ENCODE assay signal across 9 cellular contexts in the genomic region with DNA sequence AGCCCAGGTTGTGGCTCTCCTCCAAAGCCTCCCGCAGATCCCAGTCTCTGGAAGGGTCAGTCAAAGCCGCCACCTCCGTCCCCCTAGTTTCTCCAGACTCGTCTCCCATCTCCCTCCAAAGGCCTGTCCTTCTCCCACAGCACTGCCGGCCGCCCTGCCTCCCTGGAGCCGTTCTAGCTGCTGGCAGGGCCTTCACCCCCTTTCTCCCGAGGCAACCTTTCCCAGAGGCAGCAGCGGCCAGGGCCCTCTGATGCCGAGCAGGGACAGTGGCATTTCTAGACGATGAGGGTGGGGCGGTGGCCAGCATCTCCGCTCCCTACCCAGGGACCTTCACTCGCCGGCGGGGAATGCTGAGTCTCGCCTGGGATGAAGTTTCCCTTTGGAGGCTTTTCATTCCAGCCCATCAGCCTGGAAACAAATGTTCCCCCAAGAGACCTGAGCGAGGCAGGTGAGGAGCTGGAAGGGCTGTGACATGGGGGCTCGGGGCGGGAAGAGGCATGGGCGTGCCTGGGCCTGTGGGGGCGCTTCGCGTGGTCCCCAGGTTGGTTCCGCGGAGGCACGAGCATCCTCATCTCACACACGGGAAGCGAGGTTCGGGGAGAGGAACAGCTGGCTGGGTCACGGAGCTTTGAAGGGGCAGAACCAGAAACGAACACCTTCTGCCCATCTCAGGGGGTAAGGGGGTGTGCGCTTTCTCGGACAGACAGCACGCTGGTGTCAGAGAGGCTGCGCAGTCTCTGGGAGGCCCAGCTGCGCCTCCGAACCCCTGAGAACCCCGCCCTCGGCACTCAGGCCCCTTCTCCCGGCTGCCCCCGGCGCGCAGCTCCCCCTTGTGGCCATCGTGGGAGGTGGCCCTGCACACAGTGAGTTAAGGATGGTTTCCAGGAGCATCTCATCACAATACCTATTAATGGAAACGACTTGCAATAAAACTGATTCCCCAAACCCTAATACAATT. TPM values are rescaled to one million over a fixed set of nuclear protein-coding genes. Genes with fewer than 3 reads are reported as not detected.
DNase-seq lines count a peak whose midpoint lies in the region; ATAC-seq, FAIRE-seq and TF ChIP-seq lines count a peak whose summit lies in the region.
"Had no signal": no experiment of that assay in that cellular context is flagged by ENCODE, and none has a peak within 500 bp of the region (broad histone marks: within the 10 kb centered on the region; RNA-seq: fewer than 3 reads in every experiment).

No MANE protein-coding gene starts in this region.

- RAD21 ChIA-PET in GM12878 (lab: Charles Lee; ENCODE audit: unreplicated experiment): interaction anchor here (1.0 to 1.5 kb wide), 2 partner anchors 74 to 77 kb away, joined by 3 read pairs; a partner anchor contains a TSS

- no peaks in the 10 kb centered on the region for H3K27me3 ChIP-seq in GM12878 (replicated peaks in 1 of 2; ENCODE audit: control insufficient read depth in 2 of 2, insufficient read depth in 2 of 2, low read length in 1 of 2)
- H3K27me3 ChIP-seq in neutrophil: no peaks in the 10 kb centered on the region

- in situ Hi-C loops in GM12878 (cut with MboI): no loop called here

- DNase-seq in ELF-1 (ENCODE audit: low read depth, low spot score) (peak; percentile 52), NCI-H69 (lab: John Stamatoyannopoulos, UW) (peak; percentile 48), GM12878 (ENCODE audit: low read depth, low spot score) (no peak), RKO (ENCODE audit: low spot score) (no peak), ureter (ENCODE audit: low spot score) (no peak), NCI-H2107 (lab: John Stamatoyannopoulos, UW) (no peak)

- no peak for TF ChIP-seq POLR2A in GM12878 (IDR thresholded peaks at IDR 0.05; ENCODE audit: low read depth, low read length)

- SMC1A ChIA-PET in GM12878 (lab: Charles Lee; ENCODE audit: uncharacterized antibody, unreplicated experiment): interaction anchor here (0.8 to 1.7 kb wide), 2 partner anchors 50 to 82 kb away, joined by 3 to 5 read pairs; no protein-coding TSS in a partner anchor

- BruUV-seq in GM12878 (replicated peaks; lab: Mats Ljungman, UMichigan): no TSS peak

- TF ChIP-seq RAD21 in GM12878 (IDR thresholded peaks at IDR 0.05; ENCODE audit: insufficient read depth, low read depth, low read length): 0 out of 2 replicates have a peak, but pooled peaks have one; percentile 16

- no peaks in the 10 kb centered on the region; the same call in 2 of the 3 replicates for H3K9me3 ChIP-seq in GM12878 (replicated peaks; ENCODE audit: control insufficient read depth, insufficient read depth, low read length)
- no peaks in the 10 kb centered on the region for H3K9me3 ChIP-seq in neutrophil

- no peaks in the 10 kb centered on the region for H4K20me1 ChIP-seq in GM12878 (ENCODE audit: control insufficient read depth, insufficient read depth)

- peak; percentile 35 to 59 (median 58) for TF ChIP-seq CTCF in GM12878 (IDR thresholded peaks at IDR 0.05 in 2 of 3, conservative IDR thresholded peaks at IDR 0.05 in 1 of 3; ENCODE audit: control insufficient read depth in 2 of 3, extremely low read depth in 1 of 3, insufficient read depth in 1 of 3, low read depth in 3 of 3, low read length in 3 of 3)
- peak; percentile 45 for TF ChIP-seq CTCF in neutrophil (IDR thresholded peaks at IDR 0.05)

- H3K4me3 ChIP-seq in GM12878 (no peak overlapping the region), neutrophil (ENCODE audit: low read depth in 1 of 2, low read length in 1 of 2) (no peak overlapping the region)

- WGBS in GM12878 (ENCODE audit: insufficient coverage, insufficient replicate concordance, low lambda C conversion rate, missing lambda C conversion rate): 67% methylated on average over 43 of the region's 46 CpGs

- intact Hi-C loops in GM12878 (cut with micrococcal nuclease; ENCODE audit: unreplicated experiment): no loop called here

- POLR2A ChIA-PET in GM12878 (lab: Charles Lee): no interaction called here

- TF ChIP-seq EP300 in GM12878 (IDR thresholded peaks at IDR 0.05; ENCODE audit: borderline replicate concordance in 1 of 2, control insufficient read depth in 1 of 2, low read depth in 2 of 2, low read length in 2 of 2): no peak

- ATAC-seq in GM12878 (peak; percentile 72), HG02840 (IDR thresholded peaks at IDR 0.05; ENCODE audit: low FRiP score, unreplicated experiment) (no peak)

- no peak overlapping the region for H3K27ac ChIP-seq in GM12878 (ENCODE audit: control insufficient read depth, insufficient read depth)
- no peak overlapping the region for H3K27ac ChIP-seq in neutrophil

- H2AFZ ChIP-seq in GM12878 (ENCODE audit: control insufficient read depth, low read depth, low read length): no peak overlapping the region

- no peaks in the 10 kb centered on the region for H3K36me3 ChIP-seq in GM12878 (ENCODE audit: control insufficient read depth in 2 of 2, insufficient read depth in 2 of 2, low read length in 1 of 2)
- H3K36me3 ChIP-seq in neutrophil: no peaks in the 10 kb centered on the region

- H3K4me1 ChIP-seq in GM12878 (ENCODE audit: control insufficient read depth, insufficient read depth, low read length) (no peaks in the 10 kb centered on the region), neutrophil (ENCODE audit: control insufficient read depth in 1 of 2, insufficient read depth in 1 of 2, low read depth in 1 of 2, low read length in 1 of 2) (no peaks in the 10 kb centered on the region)

- H3K79me2 ChIP-seq in GM12878 (ENCODE audit: control insufficient read depth, insufficient read depth, low read length): no peaks in the 10 kb centered on the region

- no peak overlapping the region for H3K4me2 ChIP-seq in GM12878 (ENCODE audit: control insufficient read depth, insufficient read depth)

- CTCF ChIA-PET in GM12878 (lab: Yijun Ruan, JAX): interaction anchor here (0.6 to 3.0 kb wide), 13 partner anchors 7 to 332 kb away, joined by 3 to 17 read pairs (median 5); a partner anchor contains a TSS

- H3K9ac ChIP-seq in GM12878 (ENCODE audit: control insufficient read depth, insufficient read depth, low read length): no peak overlapping the region

- FAIRE-seq in GM12878 (lab: Jason Lieb, UNC): no peak
- FAIRE-seq: colon had no signal

TF ChIP-seq in GM12878, 131 proteins besides CTCF, POLR2A, EP300 and RAD21:
- TF ChIP-seq NFYA (IDR thresholded peaks at IDR 0.05; ENCODE audit: borderline replicate concordance, low read depth, low read length) (no peak), CREM (IDR thresholded peaks at IDR 0.05; ENCODE audit: low read depth) (no peak), SMC3 (IDR thresholded peaks at IDR 0.05; ENCODE audit: borderline replicate concordance, low read length) (peak; percentile 34), RFX5 (IDR thresholded peaks at IDR 0.05; ENCODE audit: low read depth, low read length) (no peak)
TF ChIP-seq in GM12878: peak in this region for 1.

RNA-seq across cellular contexts. Expression of a gene that starts 18.1 kb away (rescaled TPM):
- total RNA-seq in GM12878 (2013; cell fraction: nucleolus; rRNA removed): not detected in 2 replicates
- total RNA-seq in GM12878 (2014; rRNA removed) (0.34 and 0.49 TPM in 2 replicates), GM12878 (2014; rRNA removed; fragmentation: Illumina TruSeq; extraction: Trizol) (not detected in 2 replicates), GM12878 (2021) (0.13 and 0.21 TPM in 2 replicates), ureter (1.5 TPM)
- polyA plus RNA-seq in GM12878 (2011; ENCODE audit: low read depth): 0.09 TPM
- polyA plus RNA-seq in GM12878 (2011; rRNA removed) (0.15 TPM in 1 of 2 replicates, not detected in the other), GM12878 (2014; fragmentation: Illumina TruSeq; extraction: Trizol) (0.09 TPM in 1 of 2 replicates, not detected in the other), GM12878 (2014; fragmentation: Nextera tagmentation; extraction: Ambion mirVana) (under 1 TPM; 0.04 to 0.06 TPM), GM12878 (2014; rRNA removed) (0.15 and 0.28 TPM in 2 replicates), GM12878 (2016; fragmentation: Nextera tagmentation; extraction: Ambion mirVana) (under 1 TPM; 0.09 to 0.33 TPM)
- not detected in 2 replicates for polyA plus RNA-seq in GM12878 (2011; cell fraction: cytosol; rRNA removed)
- polyA plus RNA-seq in GM12878 (2011; cell fraction: nucleus; rRNA removed): 0.07 and 0.18 TPM in 2 replicates
- 0.49 and 0.55 TPM in 2 replicates for polyA plus RNA-seq in GM12878 (2012)
- not detected in 2 replicates for polyA minus RNA-seq in GM12878 (2011; rRNA and poly(A)+ RNA removed)
- 0.52 TPM in 1 of 2 replicates, not detected in the other for polyA minus RNA-seq in GM12878 (2011; cell fraction: cytosol; rRNA and poly(A)+ RNA removed)
- 0.19 TPM in 1 of 2 replicates, not detected in the other for polyA minus RNA-seq in GM12878 (2011; cell fraction: nucleus; rRNA and poly(A)+ RNA removed)

RNA-seq across cellular contexts. Expression of a gene that starts 51.8 kb away (rescaled TPM):
- total RNA-seq in GM12878 (2013; cell fraction: nucleolus; rRNA removed): 327 and 328 TPM in 2 replicates
- total RNA-seq in GM12878 (2014; rRNA removed) (3,162 and 3,203 TPM in 2 replicates), GM12878 (2014; rRNA removed; fragmentation: Illumina TruSeq; extraction: Trizol) (4,299 and 4,364 TPM in 2 replicates), GM12878 (2021) (4,496 and 4,555 TPM in 2 replicates), ureter (3,031 TPM)
- 8,364 TPM for polyA plus RNA-seq in GM12878 (2011; ENCODE audit: low read depth)
- polyA plus RNA-seq in GM12878 (2011; rRNA removed) (4,355 and 4,741 TPM in 2 replicates), GM12878 (2014; fragmentation: Illumina TruSeq; extraction: Trizol) (5,039 and 6,875 TPM in 2 replicates), GM12878 (2014; fragmentation: Nextera tagmentation; extraction: Ambion mirVana) (1,000 to 10,000 TPM; 7,007 to 9,556 TPM), GM12878 (2014; rRNA removed) (4,204 and 4,437 TPM in 2 replicates), GM12878 (2016; fragmentation: Nextera tagmentation; extraction: Ambion mirVana) (1,000 to 10,000 TPM; 2,127 to 2,136 TPM)
- polyA plus RNA-seq in GM12878 (2011; cell fraction: cytosol; rRNA removed): 4,091 and 4,155 TPM in 2 replicates
- 1,814 and 1,991 TPM in 2 replicates for polyA plus RNA-seq in GM12878 (2011; cell fraction: nucleus; rRNA removed)
- polyA plus RNA-seq in GM12878 (2012): 6,227 and 7,157 TPM in 2 replicates
- polyA minus RNA-seq in GM12878 (2011; rRNA and poly(A)+ RNA removed): 1,578 and 1,840 TPM in 2 replicates
- 561 and 590 TPM in 2 replicates for polyA minus RNA-seq in GM12878 (2011; cell fraction: cytosol; rRNA and poly(A)+ RNA removed)
- polyA minus RNA-seq in GM12878 (2011; cell fraction: nucleus; rRNA and poly(A)+ RNA removed): 168 and 212 TPM in 2 replicates

Comparison
In these comparisons a context has a peak if more than half of its experiments do, and no peak if none do; other contexts are left out.
1. DNase-seq: peak in ELF-1 (single experiment) and NCI-H69 (single experiment); none in GM12878 (single experiment), RKO (single experiment), ureter (single experiment) and NCI-H2107 (single experiment).